16 cellular contexts compared by ENCODE assay signal in the genomic region with DNA sequence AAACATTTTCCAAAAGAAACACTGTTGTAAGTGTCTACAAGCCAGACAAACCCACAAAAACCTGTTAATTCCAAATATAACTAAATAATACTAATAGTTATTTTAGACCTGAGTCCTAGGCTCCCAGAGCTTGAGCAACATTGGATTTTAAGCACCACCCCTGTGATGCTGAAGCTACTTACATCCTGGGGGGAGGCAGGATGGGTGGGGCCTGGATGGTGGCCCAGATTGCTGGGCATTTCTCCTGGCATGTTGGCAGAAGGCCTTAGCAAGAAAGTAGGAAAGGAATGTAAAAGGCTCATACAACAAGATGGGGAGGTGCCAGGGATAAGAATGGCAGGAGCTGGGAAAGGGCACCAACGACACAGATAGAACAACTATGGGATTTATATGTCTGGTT. TPM values are rescaled to one million over a fixed set of nuclear protein-coding genes. Genes with fewer than 3 reads are reported as not detected.
DNase-seq lines count a peak whose midpoint lies in the region; TF ChIP-seq lines count a peak whose summit lies in the region.
"Had no signal": no experiment of that assay in that cellular context is flagged by ENCODE, and none has a peak within 500 bp of the region (broad histone marks: within the 10 kb centered on the region; RNA-seq: fewer than 3 reads in every experiment).

No MANE protein-coding gene starts in this region.

- H4K20me1 ChIP-seq in smooth muscle cell (ENCODE audit: low read depth): no peaks in the 10 kb centered on the region

- H3K36me3 ChIP-seq in left ventricle myocardium inferior (peaks cover 14% of the 10 kb centered on the region), smooth muscle cell (ENCODE audit: low read depth) (peaks cover 5% of the 10 kb centered on the region)
- H3K36me3 ChIP-seq: uterus had no signal

- H3K9me3 ChIP-seq in left ventricle myocardium inferior (replicated peaks) (no peaks in the 10 kb centered on the region), smooth muscle cell (replicated peaks; ENCODE audit: low read depth) (no peaks in the 10 kb centered on the region)
- H3K9me3 ChIP-seq: A549, uterus had no signal

- H3K9ac ChIP-seq in smooth muscle cell (ENCODE audit: low read depth): no peak overlapping the region

- intact Hi-C loops in left ventricle myocardium inferior (cut with micrococcal nuclease): no loop called here

- no peaks in the 10 kb centered on the region for H3F3A ChIP-seq in smooth muscle cell (ENCODE audit: low read depth)

- peak; percentile 90 for DNase-seq in A172 (ENCODE audit: low spot score)
- peak; percentile 37 for DNase-seq in HS-5 (ENCODE audit: low read depth)
- peak; percentile 56 to 78 for DNase-seq in cardiac fibroblast (ENCODE audit: low read depth in 2 of 2)
- peak; percentile 36 for DNase-seq in left ventricle myocardium inferior
- no peak for DNase-seq in NCI-H2171 treated with DMSO at 0.1 percent for 48 hours (lab: John Stamatoyannopoulos, UW)
- DNase-seq in smooth muscle cell (lab: John Stamatoyannopoulos, UW; ENCODE audit: unreplicated experiment): no peak
- no peak for DNase-seq in NCI-H82 (lab: John Stamatoyannopoulos, UW)
- DNase-seq in NCI-H82 treated with DMSO at 0.1 percent for 48 hours (lab: John Stamatoyannopoulos, UW; ENCODE audit: unreplicated experiment): no peak
- DNase-seq: activated CD4-positive, alpha-beta T cell treated with anti-CD3 and anti-CD28 coated beads, Interleukin-2, amount 50 U/mL, for 4 hours; activated effector memory CD4-positive, alpha-beta T cell treated with anti-CD3 and anti-CD28 coated beads, Interleukin-2, amount 50 U/mL, for 16 hours; NCI-H187; nephron progenitor cell had no signal

- H3K27ac ChIP-seq in left ventricle myocardium inferior (replicated peaks): no peak overlapping the region
- H3K27ac ChIP-seq in smooth muscle cell (ENCODE audit: low read depth): no peak overlapping the region
- H3K27ac ChIP-seq: A549 had no signal

- 100% methylated on average over 1 of the region's 1 CpG for WGBS in smooth muscle cell (ENCODE audit: low lambda C conversion rate)

- no peak overlapping the region for H3K4me2 ChIP-seq in smooth muscle cell
- H3K4me2 ChIP-seq: A549 had no signal

- H3K79me2 ChIP-seq in smooth muscle cell (ENCODE audit: low read depth): no peaks in the 10 kb centered on the region

- peaks cover 9% of the 10 kb centered on the region for H3K4me1 ChIP-seq in left ventricle myocardium inferior
- H3K4me1 ChIP-seq in smooth muscle cell (ENCODE audit: low read depth): peaks cover 13% of the 10 kb centered on the region
- H3K4me1 ChIP-seq: uterus had no signal

- H3K27me3 ChIP-seq in left ventricle myocardium inferior (ENCODE audit: low read depth) (no peaks in the 10 kb centered on the region), smooth muscle cell (ENCODE audit: low read depth) (no peaks in the 10 kb centered on the region)
- H3K27me3 ChIP-seq: uterus had no signal

- H3K4me3 ChIP-seq in cardiac fibroblast (replicated peaks in 1 of 2; ENCODE audit: low read depth in 2 of 2, low read length in 2 of 2) (no peak overlapping the region), left ventricle myocardium inferior (no peak overlapping the region), smooth muscle cell (no peak overlapping the region)
- H3K4me3 ChIP-seq: A549, uterus had no signal

- H2AFZ ChIP-seq in smooth muscle cell (ENCODE audit: low read depth): no peak overlapping the region

- TF ChIP-seq CTCF in cardiac fibroblast (IDR thresholded peaks at IDR 0.05; ENCODE audit: low read depth, low read length): no peak
- TF ChIP-seq CTCF in left ventricle myocardium inferior (IDR thresholded peaks at IDR 0.05; ENCODE audit: borderline replicate concordance): no peak
- no peak for TF ChIP-seq CTCF in smooth muscle cell (IDR thresholded peaks at IDR 0.05; ENCODE audit: borderline replicate concordance, insufficient read depth, poor library complexity, severe bottlenecking)

RNA-seq across cellular contexts. Expression of a gene that starts 50.7 kb away (rescaled TPM):
- total RNA-seq in A172 (2014; rRNA removed; shearing (Covaris generic)): 0.41 and 0.69 TPM in 2 replicates
- total RNA-seq in left ventricle myocardium inferior (not detected), smooth muscle cell (not detected in 2 replicates)
- polyA plus RNA-seq in smooth muscle cell: 0.35 TPM in 1 of 2 replicates, not detected in the other
- total RNA-seq: fibroblast of villous mesenchyme; T-helper 1 cell treated with Interleukin-12 subunit alpha and Interleukin-12 subunit beta and Interleukin-4 antibody, amounts not matched to agents 30 ng/mL and 1 ng/mL, for 36 hours; uterus had no signal

Comparison
In these comparisons a context has a peak if more than half of its experiments do, and no peak if none do; other contexts are left out.
1. DNase-seq: peak in A172 (single experiment), HS-5 (single experiment), cardiac fibroblast (2 of 2) and left ventricle myocardium inferior (single experiment); none in NCI-H2171 treated with DMSO at 0.1 percent for 48 hours (single experiment), smooth muscle cell (single experiment), NCI-H82 (single experiment) and NCI-H82 treated with DMSO at 0.1 percent for 48 hours (single experiment).